Comparison of ENCODE assay signal across 8 cellular contexts in genomic region chr15:89750560-89751542, GRCh38. TPM values are rescaled to one million over a fixed set of nuclear protein-coding genes. Genes with fewer than 3 reads are reported as not detected.
DNase-seq lines count a peak whose midpoint lies in the region; ATAC-seq and TF ChIP-seq lines count a peak whose summit lies in the region.

A gene with protein sequence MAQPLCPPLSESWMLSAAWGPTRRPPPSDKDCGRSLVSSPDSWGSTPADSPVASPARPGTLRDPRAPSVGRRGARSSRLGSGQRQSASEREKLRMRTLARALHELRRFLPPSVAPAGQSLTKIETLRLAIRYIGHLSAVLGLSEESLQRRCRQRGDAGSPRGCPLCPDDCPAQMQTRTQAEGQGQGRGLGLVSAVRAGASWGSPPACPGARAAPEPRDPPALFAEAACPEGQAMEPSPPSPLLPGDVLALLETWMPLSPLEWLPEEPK (minus strand): TSS chr15:89751249. CDS start chr15:89751231, 18 bp downstream.

- H3K27ac Mint-ChIP-seq in H9, result no peak within 1 kb of the TSS
- no peak within 1 kb of the TSS for H3K27ac Mint-ChIP-seq in neural progenitor cell

- no peak within 1 kb of the TSS for H3K23ac ChIP-seq in H9 (ENCODE audit: insufficient read length, low read depth, low read length)

- H3K4me1 ChIP-seq in H9 (ENCODE audit: insufficient read depth, low read length), result no peaks in the 10 kb centered on the region; the same call in 1 of the 2 replicates
- H3K4me1 ChIP-seq in Loucy (ENCODE audit: insufficient read depth, low read length, poor library complexity, severe bottlenecking), result no peaks in the 10 kb centered on the region
- H3K4me1 ChIP-seq in RWPE2 (ENCODE audit: insufficient read depth, poor library complexity, severe bottlenecking), result peaks cover 3% of the 10 kb centered on the region
- no peaks in the 10 kb centered on the region for H3K4me1 ChIP-seq in neural progenitor cell
- peaks cover 16% of the 10 kb centered on the region for H3K4me1 ChIP-seq in stomach smooth muscle (ENCODE audit: control insufficient read depth, insufficient read depth, low read length)

- in situ Hi-C loops in G401 (cut with HindIII; ENCODE audit: low sequenced_read_pairs), result loop anchor here (25.0 kb wide), 1 partner anchor 111 kb away; no protein-coding TSS in a partner anchor

- H3K27ac ChIP-seq in H9 (ENCODE audit: insufficient read length, low read depth, low read length), result no peak within 1 kb of the TSS
- H3K27ac ChIP-seq in RWPE2 (ENCODE audit: poor library complexity, severe bottlenecking), result no peak within 1 kb of the TSS
- no peak within 1 kb of the TSS for H3K27ac ChIP-seq in neural progenitor cell
- H3K27ac ChIP-seq in stomach smooth muscle (ENCODE audit: low read length), result no peak within 1 kb of the TSS

- peaks cover 0 to 3% (median 0%) of the 10 kb centered on the region in 3 experiments; a peak in 1 of 7 replicates for H3K36me3 Mint-ChIP-seq in H9 (ENCODE audit: insufficient read depth in 1 of 3, low read depth in 3 of 3)
- no peaks in the 10 kb centered on the region for H3K36me3 Mint-ChIP-seq in neural progenitor cell

- H3K4me3 ChIP-seq in Loucy (ENCODE audit: low read length, poor library complexity, severe bottlenecking), result peak within 1 kb of the TSS; percentile 76
- H3K4me3 ChIP-seq in RWPE2 (ENCODE audit: severe bottlenecking), result peak within 1 kb of the TSS; percentile 43
- H3K4me3 ChIP-seq in foreskin fibroblast (ENCODE audit: low read depth in 1 of 2, low read length in 2 of 2), result peak within 1 kb of the TSS; percentile 48 to 51
- peak within 1 kb of the TSS; percentile 54 for H3K4me3 ChIP-seq in neural progenitor cell
- H3K4me3 ChIP-seq in stomach smooth muscle (ENCODE audit: low read length in 2 of 2), result peak within 1 kb of the TSS; percentile 67 to 73

- peaks cover 44% of the 10 kb centered on the region for H3K27me3 Mint-ChIP-seq in H9 (ENCODE audit: low read depth)
- H3K27me3 Mint-ChIP-seq in neural progenitor cell (ENCODE audit: insufficient read depth, low read depth), result peaks cover 25% of the 10 kb centered on the region

- H2BK20ac ChIP-seq in H9 (ENCODE audit: low read depth, low read length, poor library complexity, severe bottlenecking), result no peak within 1 kb of the TSS

- TF ChIP-seq CTCF in H9 (conservative IDR thresholded peaks at IDR 0.05) (peak; percentile 79), Loucy (conservative IDR thresholded peaks at IDR 0.05; ENCODE audit: low read length) (peak; percentile 55), RWPE2 (IDR thresholded peaks at IDR 0.05; ENCODE audit: poor library complexity, severe bottlenecking) (peak; percentile 88), foreskin fibroblast (IDR thresholded peaks at IDR 0.05; ENCODE audit: low read depth, low read length) (peak; percentile 74), neural progenitor cell (IDR thresholded peaks at IDR 0.05) (peak; percentile 74)

- no peak within 1 kb of the TSS for H3T11ph ChIP-seq in H9 (ENCODE audit: low read length)

- H3K4me2 ChIP-seq in H9 (ENCODE audit: insufficient read depth, insufficient read length, low read length) (peak within 1 kb of the TSS; percentile 68), Loucy (ENCODE audit: low read depth, low read length, poor library complexity, severe bottlenecking) (peak within 1 kb of the TSS; percentile 69), neural progenitor cell (peak within 1 kb of the TSS; percentile 77)

- H4K8ac ChIP-seq in H9 (replicated peaks; ENCODE audit: insufficient read length, low read depth, low read length), result no peak within 1 kb of the TSS

- H3K9me3 Mint-ChIP-seq in H9 (no peaks in the 10 kb centered on the region; a peak in 1 of 5 replicates), neural progenitor cell (no peaks in the 10 kb centered on the region)

- H3F3A ChIP-seq in Loucy (ENCODE audit: low read depth) (no peaks in the 10 kb centered on the region), neural progenitor cell (ENCODE audit: low read depth) (peaks cover 11% of the 10 kb centered on the region)

- no peaks in the 10 kb centered on the region for H3K9me2 ChIP-seq in Loucy (replicated peaks; ENCODE audit: low read depth, low read length)

- H3K36me3 ChIP-seq in Loucy (ENCODE audit: insufficient read depth, low read length), result no peaks in the 10 kb centered on the region
- no peaks in the 10 kb centered on the region for H3K36me3 ChIP-seq in RWPE2 (ENCODE audit: low read depth)
- no peaks in the 10 kb centered on the region for H3K36me3 ChIP-seq in neural progenitor cell
- H3K36me3 ChIP-seq in stomach smooth muscle (ENCODE audit: control insufficient read depth in 2 of 2, insufficient read depth in 2 of 2, low read length in 2 of 2), result no peaks in the 10 kb centered on the region

- H3K27me3 ChIP-seq in H9 (ENCODE audit: insufficient read depth, low read length), result peaks cover 42% of the 10 kb centered on the region
- H3K27me3 ChIP-seq in Loucy (ENCODE audit: insufficient read depth, low read length, poor library complexity, severe bottlenecking), result no peaks in the 10 kb centered on the region
- H3K27me3 ChIP-seq in RWPE2 (ENCODE audit: insufficient read depth, poor library complexity, severe bottlenecking), result no peaks in the 10 kb centered on the region
- H3K27me3 ChIP-seq in neural progenitor cell, result peaks cover 94% of the 10 kb centered on the region
- peaks cover 2 to 4% of the 10 kb centered on the region in 2 donors for H3K27me3 ChIP-seq in stomach smooth muscle (ENCODE audit: control insufficient read depth in 1 of 2, insufficient read depth in 2 of 2, low read length in 2 of 2)

- no peak within 1 kb of the TSS for H2BK5ac ChIP-seq in H9 (ENCODE audit: insufficient read length, low read length)

- H4K20me1 ChIP-seq in H9 (ENCODE audit: control insufficient read depth, insufficient read depth, insufficient read length), result no peaks in the 10 kb centered on the region
- no peaks in the 10 kb centered on the region for H4K20me1 ChIP-seq in Loucy (ENCODE audit: insufficient read depth, low read length, poor library complexity, severe bottlenecking)
- H4K20me1 ChIP-seq in neural progenitor cell (ENCODE audit: low read depth), result peaks cover 14% of the 10 kb centered on the region

- WGBS in H9 (ENCODE audit: extremely low coverage, insufficient read length, low lambda C conversion rate), result no CpG with 5 or more reads among the region's 114 CpGs

- H3K23me2 ChIP-seq in H9 (ENCODE audit: insufficient read length, low read depth, low read length, poor library complexity, severe bottlenecking), result peaks cover 8% of the 10 kb centered on the region

- no peak within 1 kb of the TSS for H3K9ac ChIP-seq in H9 (ENCODE audit: extremely low read depth, insufficient read length, low read length)
- H3K9ac ChIP-seq in Loucy (ENCODE audit: low read depth, low read length, poor library complexity, severe bottlenecking), result peak within 1 kb of the TSS; percentile 74
- no peak within 1 kb of the TSS for H3K9ac ChIP-seq in neural progenitor cell
- peak within 1 kb of the TSS; percentile 62 to 67 for H3K9ac ChIP-seq in stomach smooth muscle (ENCODE audit: low read length in 2 of 2)

- no peak within 1 kb of the TSS for H3K18ac ChIP-seq in H9 (ENCODE audit: insufficient read length, low read depth, low read length)

- peak; percentile 94 for ATAC-seq in RWPE2 (ENCODE audit: low read depth)

- H2AFZ ChIP-seq in H9 (ENCODE audit: low read length) (no peak within 1 kb of the TSS), Loucy (ENCODE audit: low read length) (peak within 1 kb of the TSS; percentile 93), neural progenitor cell (replicated peaks) (peak within 1 kb of the TSS; percentile 96)

- no peak within 1 kb of the TSS for H3K14ac ChIP-seq in H9 (ENCODE audit: insufficient read depth, low read length)

- no peak within 1 kb of the TSS for H3K56ac ChIP-seq in H9 (ENCODE audit: insufficient read length, low read depth, low read length)

- peak; percentile 88 for DNase-seq in G401 (ENCODE audit: low spot score)
- DNase-seq in H9, result peak; percentile 95
- peak; percentile 96 for DNase-seq in RWPE2 (ENCODE audit: low spot score)
- peak; percentile 95 for DNase-seq in activated effector memory CD4-positive, alpha-beta T cell treated with anti-CD3 and anti-CD28 coated beads, Interleukin-2, amount 50 U/mL, for 16 hours
- peak; percentile 86 to 97 for DNase-seq in foreskin fibroblast
- DNase-seq in neural progenitor cell (ENCODE audit: low spot score), result peak; percentile 98

- no peak within 1 kb of the TSS for H2BK120ac ChIP-seq in H9 (ENCODE audit: low read depth, low read length, poor library complexity, severe bottlenecking)

- H2AK5ac ChIP-seq in H9 (ENCODE audit: insufficient read length, low read length), result no peak within 1 kb of the TSS

- H4K5ac ChIP-seq in H9 (ENCODE audit: insufficient read length, low read depth, low read length), result no peak within 1 kb of the TSS

- no peak within 1 kb of the TSS for H4K91ac ChIP-seq in H9 (ENCODE audit: insufficient read length, low read depth, low read length)

- H3K4me1 Mint-ChIP-seq in H9 (peaks cover 17 to 21% of the 10 kb centered on the region in 2 experiments), neural progenitor cell (peaks cover 3% of the 10 kb centered on the region)

- H3K4me3 Mint-ChIP-seq in H9, result peak within 1 kb of the TSS; percentile 48 to 78
- peak within 1 kb of the TSS; percentile 80 for H3K4me3 Mint-ChIP-seq in neural progenitor cell

- H3K4ac ChIP-seq in H9 (ENCODE audit: low read depth, low read length), result no peak within 1 kb of the TSS

- no peaks in the 10 kb centered on the region for H3K79me2 ChIP-seq in H9 (ENCODE audit: insufficient read depth, low read length)
- no peaks in the 10 kb centered on the region for H3K79me2 ChIP-seq in Loucy (ENCODE audit: insufficient read depth, low read length)
- no peaks in the 10 kb centered on the region for H3K79me2 ChIP-seq in neural progenitor cell (ENCODE audit: low read depth)

- no peaks in the 10 kb centered on the region for H3K9me3 ChIP-seq in H9 (ENCODE audit: control insufficient read depth, low read depth, low read length)
- no peaks in the 10 kb centered on the region for H3K9me3 ChIP-seq in Loucy (ENCODE audit: insufficient read depth, low read depth, low read length)
- H3K9me3 ChIP-seq in RWPE2 (ENCODE audit: severe bottlenecking), result no peaks in the 10 kb centered on the region
- no peaks in the 10 kb centered on the region for H3K9me3 ChIP-seq in neural progenitor cell (ENCODE audit: low read depth)
- H3K9me3 ChIP-seq in stomach smooth muscle (ENCODE audit: control insufficient read depth in 2 of 2, low read length in 2 of 2), result no peaks in the 10 kb centered on the region

- H2BK15ac ChIP-seq in H9 (ENCODE audit: low read depth, low read length), result no peak within 1 kb of the TSS

- H2BK12ac ChIP-seq in H9 (ENCODE audit: insufficient read length, low read depth, low read length), result no peak within 1 kb of the TSS

- no peaks in the 10 kb centered on the region for H3K79me1 ChIP-seq in H9 (ENCODE audit: insufficient read depth, low read depth, low read length, poor library complexity, severe bottlenecking)

RNA-seq across cellular contexts. Expression of the gene that starts here (rescaled TPM):
- not detected in 2 replicates for total RNA-seq in G401 (2014; rRNA removed; shearing (Covaris generic))
- total RNA-seq in H9 (2021) (not detected in 2 replicates), neural progenitor cell (ENCODE audit: low replicate concordance) (0.31 TPM in 1 of 2 replicates, not detected in the other)

Comparison
In these comparisons a context has a peak if more than half of its experiments do, and no peak if none do; other contexts are left out.
1. Peak in DNase-seq in G401; RNA of the gene not detected or under 1 TPM.
2. Peak in DNase-seq and H3K4me2 ChIP-seq in H9; RNA of the gene not detected or under 1 TPM.
3. Peak in DNase-seq, H3K4me3 ChIP-seq and H3K4me2 ChIP-seq in neural progenitor cell; RNA of the gene not detected or under 1 TPM.
4. H3K9ac ChIP-seq: peak in Loucy (single experiment) and stomach smooth muscle (2 of 2); none in H9 (single experiment) and neural progenitor cell (single experiment).
5. Peak in every context shown above with its lines, with median percentiles within 50 percentile points of each other: DNase-seq, H3K4me2 ChIP-seq, CTCF ChIP-seq and H3K4me3 ChIP-seq.